ENCODE assay signal across 21 cellular contexts in the genomic region with DNA sequence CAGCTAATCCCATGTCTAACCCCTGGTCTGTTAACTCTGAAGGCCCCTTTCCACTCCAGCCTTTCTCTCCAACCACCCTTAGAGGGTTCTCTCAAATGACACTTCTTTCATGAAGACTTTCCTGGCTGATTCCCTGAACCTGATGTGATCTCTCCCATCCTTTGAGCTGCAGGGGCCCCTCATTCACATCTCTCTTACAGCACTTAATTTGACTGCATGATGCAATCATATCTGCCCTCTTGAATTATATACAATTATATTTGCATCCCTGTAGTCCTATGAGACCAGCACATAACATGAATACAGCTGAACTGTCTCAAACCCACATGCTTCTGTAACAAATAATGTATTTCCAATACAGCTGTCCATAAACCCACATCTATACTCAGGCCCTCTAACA. TPM values are rescaled to one million over a fixed set of nuclear protein-coding genes. Genes with fewer than 3 reads are reported as not detected.
DNase-seq lines count a peak whose midpoint lies in the region; TF ChIP-seq lines count a peak whose summit lies in the region.
"Had no signal": no experiment of that assay in that cellular context is flagged by ENCODE, and none has a peak within 500 bp of the region (broad histone marks: within the 10 kb centered on the region; RNA-seq: fewer than 3 reads in every experiment).

No MANE protein-coding gene starts in this region.

- no peak overlapping the region for H4K8ac ChIP-seq in trophoblast cell (ENCODE audit: low read depth, low read length)

- TF ChIP-seq CTCF in OCI-LY1 (IDR thresholded peaks at IDR 0.05; ENCODE audit: low read length), result no peak
- TF ChIP-seq CTCF in chondrocyte (IDR thresholded peaks at IDR 0.05), result no peak
- no peak for TF ChIP-seq CTCF in testis (IDR thresholded peaks at IDR 0.05)

- H3K14ac ChIP-seq in trophoblast cell (ENCODE audit: low read length), result no peak overlapping the region

- no peak overlapping the region for H3K18ac ChIP-seq in trophoblast cell (ENCODE audit: low read length)

- no peaks in the 10 kb centered on the region for H3K27me3 Mint-ChIP-seq in chondrocyte (ENCODE audit: low read depth)

- no peaks in the 10 kb centered on the region for H3K36me3 ChIP-seq in OCI-LY1 (ENCODE audit: insufficient read depth, low read length)
- H3K36me3 ChIP-seq in trophoblast cell (ENCODE audit: control insufficient read depth in 1 of 2, insufficient read depth in 2 of 2, low read length in 2 of 2), result no peaks in the 10 kb centered on the region
- H3K36me3 ChIP-seq in testis (ENCODE audit: low read depth, missing control alignments), result no peaks in the 10 kb centered on the region
- H3K36me3 ChIP-seq: gastroesophageal sphincter, left ventricle myocardium inferior, thyroid gland had no signal

- H3K27ac ChIP-seq in OCI-LY1 (ENCODE audit: low read depth, low read length, poor library complexity, severe bottlenecking) (peak overlapping the region; percentile 42), trophoblast cell (ENCODE audit: low read depth, low read length) (no peak overlapping the region), testis (no peak overlapping the region)
- H3K27ac ChIP-seq: 22Rv1, coronary artery, epithelial cell of prostate, gastroesophageal sphincter, HL-60, left ventricle myocardium inferior, thyroid gland had no signal

- no peak overlapping the region for H2BK12ac ChIP-seq in trophoblast cell (ENCODE audit: low read length)

- H2AFZ ChIP-seq in OCI-LY1 (ENCODE audit: low read length), result no peak overlapping the region
- no peak overlapping the region for H2AFZ ChIP-seq in trophoblast cell (ENCODE audit: insufficient read depth, low read length, poor library complexity)

- H4K20me1 ChIP-seq in OCI-LY1 (ENCODE audit: insufficient read depth, low read length), result no peaks in the 10 kb centered on the region

- peak overlapping the region; percentile 64 for H3K4ac ChIP-seq in trophoblast cell (ENCODE audit: low read depth, low read length)

- H3K9ac ChIP-seq in OCI-LY1 (ENCODE audit: low read length), result no peak overlapping the region
- H3K9ac ChIP-seq in trophoblast cell (ENCODE audit: low read length), result no peak overlapping the region

- no peak overlapping the region for H4K12ac ChIP-seq in trophoblast cell (ENCODE audit: low read depth, low read length)

- peaks cover 50% of the 10 kb centered on the region for H3K4me1 ChIP-seq in OCI-LY1 (ENCODE audit: insufficient read depth, low read length, severe bottlenecking)
- H3K4me1 ChIP-seq in trophoblast cell (ENCODE audit: control insufficient read depth in 1 of 2, insufficient read depth in 2 of 2, low read length in 2 of 2), result peaks cover 0 to 2% of the 10 kb centered on the region in 2 experiments
- H3K4me1 ChIP-seq in testis, result no peaks in the 10 kb centered on the region

- H4K91ac ChIP-seq in trophoblast cell (ENCODE audit: low read depth, low read length), result no peak overlapping the region

- H3K9me3 ChIP-seq in OCI-LY1 (ENCODE audit: low read length), result no peaks in the 10 kb centered on the region
- H3K9me3 ChIP-seq in trophoblast cell (ENCODE audit: insufficient read depth, low read depth, low read length), result no peaks in the 10 kb centered on the region
- no peaks in the 10 kb centered on the region for H3K9me3 ChIP-seq in testis
- H3K9me3 ChIP-seq: gastroesophageal sphincter, left ventricle myocardium inferior, thyroid gland had no signal

- H3K4me3 Mint-ChIP-seq in chondrocyte (ENCODE audit: unreplicated experiment), result no peak overlapping the region
- H3K4me3 Mint-ChIP-seq: T-helper 2 cell treated with Interferon-gamma antibody and Interleukin-4, amounts not matched to agents 5 μg/mL and 100 μg/mL, for 36 hours had no signal

- H2BK120ac ChIP-seq in trophoblast cell (ENCODE audit: insufficient read depth, low read length, poor library complexity), result no peak overlapping the region

- H3K9me2 ChIP-seq in OCI-LY1 (ENCODE audit: low read depth, low read length), result no peaks in the 10 kb centered on the region

- H3K4me1 Mint-ChIP-seq in chondrocyte (ENCODE audit: low read depth), result peaks cover 37% of the 10 kb centered on the region

- DNase-seq in NCI-H2227 treated with DMSO at 0.1 percent for 48 hours (lab: John Stamatoyannopoulos, UW), result peak; percentile 8
- no peak for DNase-seq in NCI-H2227 (lab: John Stamatoyannopoulos, UW; ENCODE audit: unreplicated experiment)
- DNase-seq in chondrocyte (ENCODE audit: low spot score), result no peak
- no peak for DNase-seq in trophoblast cell
- DNase-seq in testis, result no peak
- no peak for DNase-seq in activated CD4-positive, alpha-beta T cell treated with anti-CD3 and anti-CD28 coated beads for 48 hours
- no peak for DNase-seq in NOMO-1 (lab: John Stamatoyannopoulos, UW; ENCODE audit: unreplicated experiment in 2 of 2)
- DNase-seq: activated gamma-delta T cell treated with Interleukin-2 at 50 U/mL for 16 hours, GOT3, left ventricle myocardium inferior, NCI-H1092, NCI-H2107, thyroid gland had no signal

- H2BK5ac ChIP-seq in trophoblast cell (ENCODE audit: low read depth, low read length, poor library complexity), result no peak overlapping the region

- H3K9me3 Mint-ChIP-seq in chondrocyte (ENCODE audit: low read depth), result no peaks in the 10 kb centered on the region
- H3K9me3 Mint-ChIP-seq: T-helper 2 cell treated with Interferon-gamma antibody and Interleukin-4, amounts not matched to agents 5 μg/mL and 100 μg/mL, for 36 hours had no signal

- H3K27me3 ChIP-seq in OCI-LY1 (ENCODE audit: insufficient read depth, low read length), result no peaks in the 10 kb centered on the region
- no peaks in the 10 kb centered on the region for H3K27me3 ChIP-seq in trophoblast cell (ENCODE audit: insufficient read depth, low read length)
- no peaks in the 10 kb centered on the region for H3K27me3 ChIP-seq in testis
- H3K27me3 ChIP-seq: gastroesophageal sphincter, thyroid gland had no signal

- H3K79me2 ChIP-seq in OCI-LY1 (ENCODE audit: insufficient read depth, low read length) (peaks cover 91% of the 10 kb centered on the region), trophoblast cell (ENCODE audit: control insufficient read depth, insufficient read depth, low read length, poor library complexity) (peaks cover 13% of the 10 kb centered on the region)

- H3K4me3 ChIP-seq in OCI-LY1 (ENCODE audit: low read depth, low read length, poor library complexity, severe bottlenecking) (no peak overlapping the region), trophoblast cell (ENCODE audit: low read depth, low read length) (no peak overlapping the region), testis (no peak overlapping the region)
- H3K4me3 ChIP-seq: coronary artery, gastroesophageal sphincter, left ventricle myocardium inferior, smooth muscle cell, thyroid gland had no signal

- no peaks in the 10 kb centered on the region for H3K36me3 Mint-ChIP-seq in chondrocyte (ENCODE audit: low read depth)

- H3F3A ChIP-seq in OCI-LY1 (ENCODE audit: insufficient read depth, low read length), result 0 out of 2 replicates have a peak, but pooled peaks cover 4% of the 10 kb centered on the region

- H3K79me1 ChIP-seq in trophoblast cell (ENCODE audit: low read length), result no peaks in the 10 kb centered on the region

- intact Hi-C loops in testis (cut with DNase I; ENCODE audit: low total_unique reads), result no loop called here

- no peak for TF ChIP-seq POLR2A in testis (IDR thresholded peaks at IDR 0.05)

- H2AK5ac ChIP-seq in trophoblast cell (ENCODE audit: low read length), result no peak overlapping the region

- H3K23ac ChIP-seq in trophoblast cell (ENCODE audit: low read length), result no peak overlapping the region

- H3K4me2 ChIP-seq in OCI-LY1 (ENCODE audit: low read length) (peak overlapping the region; percentile 27; the same call in 1 of the 2 replicates), trophoblast cell (ENCODE audit: low read length) (no peak overlapping the region)
- H3K4me2 ChIP-seq: smooth muscle cell had no signal

- peak overlapping the region; percentile 9 for H3K27ac Mint-ChIP-seq in chondrocyte (ENCODE audit: unreplicated experiment)
- H3K27ac Mint-ChIP-seq: T-helper 2 cell treated with Interferon-gamma antibody and Interleukin-4, amounts not matched to agents 5 μg/mL and 100 μg/mL, for 36 hours had no signal

RNA-seq across cellular contexts. Expression of a gene that starts 56.4 kb away (rescaled TPM):
- total RNA-seq in chondrocyte (39.9 to 43.3 TPM (median 43.2 TPM) in 3 replicates), testis (10 to 100 TPM; 18.8 to 21.6 TPM)
- polyA plus RNA-seq in trophoblast cell (2013), result 42.1 TPM in 2 replicates
- polyA plus RNA-seq in testis (ENCODE audit: insufficient read depth, low read depth, low replicate concordance), result 33.6 TPM
